In the genomic region with DNA sequence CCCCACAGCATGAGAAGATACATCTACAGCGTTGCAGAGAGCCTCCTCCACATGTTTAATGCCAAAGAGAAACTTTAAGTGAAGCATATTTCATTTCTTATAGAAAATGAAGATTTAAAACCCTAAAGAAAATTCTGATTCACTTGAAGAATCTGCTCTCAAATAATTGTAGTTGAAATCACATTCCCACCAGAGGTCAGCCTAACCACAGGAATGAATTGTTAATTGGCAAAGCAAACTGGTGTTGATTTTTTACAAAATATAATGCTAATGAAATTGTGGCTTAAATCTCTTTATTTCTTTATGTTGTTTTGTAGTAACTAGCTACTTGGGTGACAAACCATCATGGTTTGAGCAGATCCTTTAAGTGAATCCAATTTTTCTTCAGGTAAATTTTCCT, we compare ENCODE assay signal across 8 cellular contexts. TPM values are rescaled to one million over a fixed set of nuclear protein-coding genes. Genes with fewer than 3 reads are reported as not detected.
DNase-seq lines count a peak whose midpoint lies in the region; ATAC-seq, FAIRE-seq and TF ChIP-seq lines count a peak whose summit lies in the region.

No MANE protein-coding gene starts in this region.

- H3K36me3 Mint-ChIP-seq in osteocyte (ENCODE audit: unreplicated experiment), result no peaks in the 10 kb centered on the region

- no peak overlapping the region for H3K27ac Mint-ChIP-seq in osteocyte (ENCODE audit: unreplicated experiment)

- TF ChIP-seq CTCF in H1 (IDR thresholded peaks at IDR 0.05; ENCODE audit: control extremely low read depth in 1 of 3, insufficient read depth in 1 of 3, low read depth in 1 of 3, low read length in 3 of 3) (peak in 2 of 3 experiments; percentile 30 to 32; a peak in 2 of 4 replicates), osteocyte (IDR thresholded peaks at IDR 0.05) (peak; percentile 52)

- H3K14ac ChIP-seq in H1 (ENCODE audit: insufficient read length), result no peak overlapping the region

- H3K27me3 ChIP-seq in H1 (replicated peaks in 1 of 4; ENCODE audit: control insufficient read depth in 3 of 4, extremely low read depth in 1 of 4, insufficient read depth in 3 of 4, low read length in 3 of 4), result no peaks in the 10 kb centered on the region

- H3K4me3 Mint-ChIP-seq in osteocyte (ENCODE audit: unreplicated experiment), result no peak overlapping the region

- peak; percentile 74 to 80 for TF ChIP-seq RAD21 in H1 (IDR thresholded peaks at IDR 0.05 in 1 of 2, conservative IDR thresholded peaks at IDR 0.05 in 1 of 2; ENCODE audit: low read depth in 2 of 2, low read length in 2 of 2)

- H3K23me2 ChIP-seq in H1 (ENCODE audit: low read depth, low read length), result peaks cover 4% of the 10 kb centered on the region; the same call in 1 of the 2 replicates

- H3K79me2 ChIP-seq in H1 (ENCODE audit: control insufficient read depth in 1 of 2, insufficient read depth in 2 of 2, low read length in 2 of 2), result no peaks in the 10 kb centered on the region

- H4K5ac ChIP-seq in H1 (ENCODE audit: insufficient read length, low read depth, low read length), result no peak overlapping the region

- CTCF ChIA-PET in H1 (lab: Charles Lee; ENCODE audit: partially characterized antibody), result interaction anchor here (0.6 to 4.4 kb wide), 18 partner anchors 10 to 323 kb away, joined by 3 to 52 read pairs (median 4); no protein-coding TSS in a partner anchor

- peaks cover 7% of the 10 kb centered on the region for H3K9me3 Mint-ChIP-seq in osteocyte (ENCODE audit: unreplicated experiment)

- no peak overlapping the region for H3K27ac ChIP-seq in H1 (ENCODE audit: low read depth, low read length)

- no peak overlapping the region for H2AFZ ChIP-seq in H1 (ENCODE audit: low read length)

- H4K91ac ChIP-seq in H1 (replicated peaks; ENCODE audit: insufficient read length, low read length), result no peak overlapping the region

- no peaks in the 10 kb centered on the region for H4K20me1 ChIP-seq in H1 (replicated peaks in 1 of 2; ENCODE audit: control insufficient read depth in 1 of 2, insufficient read depth in 2 of 2, low read length in 2 of 2)

- no peak overlapping the region for H2BK120ac ChIP-seq in H1 (replicated peaks; ENCODE audit: low read depth, low read length)

- FAIRE-seq in H1 (lab: Jason Lieb, UNC), result peak; percentile 58

- no peak overlapping the region for H3K9ac ChIP-seq in H1 (replicated peaks in 1 of 4; ENCODE audit: extremely low read depth in 1 of 4, low read depth in 3 of 4, low read length in 3 of 4)

- no peak overlapping the region for H3K4me2 ChIP-seq in H1 (ENCODE audit: insufficient read depth in 1 of 2, low read depth in 2 of 2, low read length in 2 of 2)

- H3K27me3 Mint-ChIP-seq in osteocyte (ENCODE audit: unreplicated experiment), result peaks cover 16% of the 10 kb centered on the region

- no peak overlapping the region for H2BK12ac ChIP-seq in H1 (ENCODE audit: low read depth, low read length)

- no peak overlapping the region for H2BK20ac ChIP-seq in H1 (ENCODE audit: low read length)

- no peaks in the 10 kb centered on the region for H3K79me1 ChIP-seq in H1 (ENCODE audit: low read depth, low read length)

- no peak for TF ChIP-seq POLR2A in H1 (IDR thresholded peaks at IDR 0.05; ENCODE audit: control extremely low read depth in 1 of 2, low read depth in 2 of 2, low read length in 2 of 2)

- H3K4me3 ChIP-seq in H1 (ENCODE audit: extremely low read depth in 1 of 4, insufficient read depth in 2 of 4, low read depth in 3 of 4, low read length in 4 of 4), result no peak overlapping the region

- H3K23ac ChIP-seq in H1 (ENCODE audit: insufficient read length), result no peak overlapping the region

- H2BK15ac ChIP-seq in H1 (ENCODE audit: low read length), result no peak overlapping the region

- no peaks in the 10 kb centered on the region for H3K9me3 ChIP-seq in H1 (ENCODE audit: insufficient read depth in 2 of 2, low read depth in 1 of 2, low read length in 1 of 2)

- POLR2A ChIA-PET in H1 (lab: Charles Lee; ENCODE audit: partially characterized antibody), result no interaction called here

- no peaks in the 10 kb centered on the region for H3K4me1 Mint-ChIP-seq in osteocyte (ENCODE audit: unreplicated experiment)

- 32% methylated on average over 1 of the region's 1 CpG; no CpG with 5 or more reads in 1 of the 2 experiments for WGBS in H1 (ENCODE audit: extremely low coverage in 1 of 2, insufficient coverage in 1 of 2, insufficient read length in 1 of 2, insufficient replicate concordance in 2 of 2, low coverage in 1 of 2, low lambda C conversion rate in 2 of 2, missing lambda C conversion rate in 1 of 2), 2 experiments

- no peak overlapping the region for H2BK5ac ChIP-seq in H1 (ENCODE audit: low read depth, low read length)

- ATAC-seq in HG02623 (IDR thresholded peaks at IDR 0.05; ENCODE audit: unreplicated experiment) (no peak), GM18909 (IDR thresholded peaks at IDR 0.05; ENCODE audit: poor library complexity, unreplicated experiment) (no peak)

- no peak overlapping the region for H3K4ac ChIP-seq in H1 (replicated peaks; ENCODE audit: insufficient read length, low read depth, low read length)

- no peaks in the 10 kb centered on the region for H3K4me1 ChIP-seq in H1 (replicated peaks in 1 of 4; ENCODE audit: control insufficient read depth in 3 of 4, insufficient read depth in 4 of 4, low read length in 3 of 4)

- TF ChIP-seq EP300 in H1 (IDR thresholded peaks at IDR 0.05; ENCODE audit: borderline replicate concordance in 1 of 2, low read depth in 2 of 2, low read length in 2 of 2), result no peak

- no peak overlapping the region for H3K56ac ChIP-seq in H1 (replicated peaks; ENCODE audit: insufficient read length, low read depth, low read length)

- DNase-seq in NOMO-1 treated with DMSO at 0.1 percent for 48 hours (lab: John Stamatoyannopoulos, UW; ENCODE audit: unreplicated experiment), result peak; percentile 5
- no peak for DNase-seq in NOMO-1 (lab: John Stamatoyannopoulos, UW; ENCODE audit: unreplicated experiment in 2 of 2)
- peak; percentile 2 for DNase-seq in NCI-H2107 treated with DMSO at 0.1 percent for 48 hours (lab: John Stamatoyannopoulos, UW; ENCODE audit: unreplicated experiment)
- no peak for DNase-seq in H1 (ENCODE audit: low read depth in 1 of 2, low spot score in 2 of 2)
- no peak for DNase-seq in osteocyte (ENCODE audit: extremely low spot score, unreplicated experiment)
- DNase-seq in OCI-M2 (lab: John Stamatoyannopoulos, UW; ENCODE audit: unreplicated experiment), result no peak

- H2AK5ac ChIP-seq in H1 (ENCODE audit: low read depth, low read length), result no peak overlapping the region

- H3K18ac ChIP-seq in H1 (ENCODE audit: extremely low read depth, low read length), result no peak overlapping the region

- H4K8ac ChIP-seq in H1 (ENCODE audit: extremely low read depth, insufficient read depth, low read length), result no peak overlapping the region

- H3K36me3 ChIP-seq in H1 (ENCODE audit: control insufficient read depth in 2 of 4, insufficient read depth in 4 of 4, low read length in 3 of 4), result no peaks in the 10 kb centered on the region

TF ChIP-seq in H1, 55 proteins besides CTCF, POLR2A, EP300 and RAD21:
- TF ChIP-seq SUZ12 (IDR thresholded peaks at IDR 0.05; ENCODE audit: low read length), result no peak
- TF ChIP-seq CHD1 (IDR thresholded peaks at IDR 0.05; ENCODE audit: low read depth, low read length), result no peak
- no peak for TF ChIP-seq PHF8 (conservative IDR thresholded peaks at IDR 0.05; ENCODE audit: low read depth, low read length)
- no peak for TF ChIP-seq SP1 (IDR thresholded peaks at IDR 0.05; ENCODE audit: low read depth, low read length)
- no peak for TF ChIP-seq JUND (IDR thresholded peaks at IDR 0.05; ENCODE audit: low read length)
- no peak for TF ChIP-seq TCF12 (IDR thresholded peaks at IDR 0.05; ENCODE audit: low read depth, low read length)
- no peak for TF ChIP-seq KDM4A (IDR thresholded peaks at IDR 0.05; ENCODE audit: low read depth, low read length, severe bottlenecking)
- TF ChIP-seq SIN3A (conservative IDR thresholded peaks at IDR 0.05 in 1 of 2, IDR thresholded peaks at IDR 0.05 in 1 of 2; ENCODE audit: low read depth in 1 of 2, low read length in 2 of 2), result no peak
- TF ChIP-seq SIRT6 (IDR thresholded peaks at IDR 0.05; ENCODE audit: low read length), result no peak
- no peak for TF ChIP-seq POLR2AphosphoS5 (IDR thresholded peaks at IDR 0.05; ENCODE audit: low read depth, low read length)
- no peak for TF ChIP-seq RNF2 (IDR thresholded peaks at IDR 0.05; ENCODE audit: borderline replicate concordance, low read depth, low read length, missing control alignments, poor library complexity, severe bottlenecking)

RNA-seq across cellular contexts. Expression of a gene that starts 31.1 kb away (rescaled TPM):
- total RNA-seq in H1 (2021; fragmentation: NEBNext Ultra II Directional; extraction: Animal tissue kit (Norgen Biotek cat#: 25700)), result 3.3 and 3.4 TPM in 2 replicates
- 1.4 TPM in 2 replicates for polyA plus RNA-seq in H1 (2011; rRNA removed)
- polyA plus RNA-seq in H1 (2011; cell fraction: cytosol; rRNA removed), result 2.6 TPM
- polyA plus RNA-seq in H1 (2011; cell fraction: nucleus; rRNA removed), result 3.8 TPM
- 1.8 to 3.4 TPM (median 2.5 TPM) in 4 replicates for polyA plus RNA-seq in H1 (2012, experiment 1 of 2)
- polyA plus RNA-seq in H1 (2012, experiment 2 of 2), result 0.35 TPM
- polyA plus RNA-seq in H1 (2013, experiment 1 of 2), result 2.3 TPM
- polyA plus RNA-seq in H1 (2013, experiment 2 of 2), result 1.8 TPM
- polyA minus RNA-seq in H1 (2011; rRNA and poly(A)+ RNA removed), result 2.9 and 10.0 TPM in 2 replicates
- polyA minus RNA-seq in H1 (2011; cell fraction: cytosol; rRNA and poly(A)+ RNA removed), result 1.6 TPM
- 7.5 TPM for polyA minus RNA-seq in H1 (2011; cell fraction: nucleus; rRNA and poly(A)+ RNA removed)
- total RNA-seq in osteocyte, result 0.44 and 0.67 TPM in 2 replicates

Comparison
In these comparisons a context has a peak if more than half of its experiments do, and no peak if none do; other contexts are left out.
1. DNase-seq: peak in NOMO-1 treated with DMSO at 0.1 percent for 48 hours (single experiment) and NCI-H2107 treated with DMSO at 0.1 percent for 48 hours (single experiment); none in NOMO-1 (0 of 2), H1 (0 of 2), osteocyte (single experiment) and OCI-M2 (single experiment).